In genomic region chr20:13904766-13905165, GRCh38 we compare ENCODE assay signal across 28 cellular contexts.
"Had no signal": no experiment of that assay in that cellular context is flagged by ENCODE, and none has a peak within 500 bp of the region (broad histone marks: within the 10 kb centered on the region; RNA-seq: fewer than 3 reads in every experiment).

No MANE protein-coding gene starts in this region.

- H3K4me3 ChIP-seq: neural progenitor cell, ovary, psoas muscle, right lobe of liver, sigmoid colon, suprapubic skin, testis, tibial artery, transverse colon, upper lobe of right lung, uterus had no signal

- H3K27ac Mint-ChIP-seq: natural killer cell; nephron; neural progenitor cell; progenitor cell of endocrine pancreas; stimulated activated effector memory CD8-positive, alpha-beta T cell treated with anti-CD3 and anti-CD28 coated beads, Interleukin-12 subunit alpha, Interleukin-12 subunit beta, amount 100 ng/mL, for 72 hours; stimulated activated naive B cell treated with anti-CD40 and anti-IgM and Interleukin-4, amounts not matched to agents 10 μg/mL and 1 μg/mL and 100 μg/mL, for 72 hours; stimulated activated naive CD8-positive, alpha-beta T cell treated with anti-CD3 and anti-CD28 coated beads, Interleukin-15, amount 100 ng/mL, for 72 hours; type B pancreatic cell had no signal

- H3K27ac ChIP-seq: neural progenitor cell, ovary, parathyroid adenoma, psoas muscle, right lobe of liver, sigmoid colon, suprapubic skin, testis, tibial artery, transverse colon, upper lobe of right lung, uterus had no signal

- H3K27me3 Mint-ChIP-seq: progenitor cell of endocrine pancreas; stimulated activated naive CD8-positive, alpha-beta T cell treated with anti-CD3 and anti-CD28 coated beads, Interleukin-15, amount 100 ng/mL, for 72 hours had no signal

- DNase-seq: natural killer cell; occipital lobe; ovary; psoas muscle; right cardiac atrium; right lobe of liver; sigmoid colon; small intestine; stimulated activated CD4-positive, alpha-beta T cell treated with anti-CD3 and anti-CD28 coated beads, Interleukin-15, amount 100 ng/mL, for 24 hours; stimulated activated CD4-positive, alpha-beta T cell treated with anti-CD3 and anti-CD28 coated beads, Interleukin-2, amount 100 ng/mL, for 24 hours; stimulated activated CD4-positive, alpha-beta T cell treated with anti-CD3 and anti-CD28 coated beads, Interleukin-2, amount 100 ng/mL, for 48 hours; stimulated activated CD4-positive, alpha-beta T cell treated with anti-CD3 and anti-CD28 coated beads, Interleukin-4, amount 100 ng/mL, for 24 hours; stimulated activated naive B cell treated with anti-CD40 and anti-IgM and Interleukin-4, amounts not matched to agents 10 μg/mL and 1 μg/mL and 100 μg/mL, for 72 hours; stimulated activated naive CD4-positive, alpha-beta T cell treated with Interleukin-2 at 50 U/mL for 16 hours; stimulated activated naive CD8-positive, alpha-beta T cell treated with anti-CD3 and anti-CD28 coated beads, Interleukin-15, amount 100 ng/mL, for 72 hours; substantia nigra; testis; tibial artery; transverse colon; upper lobe of right lung; uterus had no signal

- H2AFZ ChIP-seq: neural progenitor cell, parathyroid adenoma had no signal

- H3K36me3 Mint-ChIP-seq: natural killer cell; neural progenitor cell; stimulated activated effector memory CD8-positive, alpha-beta T cell treated with anti-CD3 and anti-CD28 coated beads, Interleukin-12 subunit alpha, Interleukin-12 subunit beta, amount 100 ng/mL, for 72 hours; stimulated activated naive B cell treated with anti-CD40 and anti-IgM and Interleukin-4, amounts not matched to agents 10 μg/mL and 1 μg/mL and 100 μg/mL, for 72 hours; type B pancreatic cell had no signal

- H3K9me3 Mint-ChIP-seq: nephron; neural progenitor cell; stimulated activated effector memory CD8-positive, alpha-beta T cell treated with anti-CD3 and anti-CD28 coated beads, Interleukin-12 subunit alpha, Interleukin-12 subunit beta, amount 100 ng/mL, for 72 hours; stimulated activated naive B cell treated with anti-CD40 and anti-IgM and Interleukin-4, amounts not matched to agents 10 μg/mL and 1 μg/mL and 100 μg/mL, for 72 hours; stimulated activated naive CD8-positive, alpha-beta T cell treated with anti-CD3 and anti-CD28 coated beads, Interleukin-15, amount 100 ng/mL, for 72 hours; type B pancreatic cell had no signal

- H3K4me1 ChIP-seq: neural progenitor cell, parathyroid adenoma, psoas muscle, right lobe of liver, sigmoid colon, suprapubic skin, testis, transverse colon, upper lobe of right lung, uterus had no signal

- H3K4me1 Mint-ChIP-seq: natural killer cell; nephron; neural progenitor cell; stimulated activated effector memory CD8-positive, alpha-beta T cell treated with anti-CD3 and anti-CD28 coated beads, Interleukin-12 subunit alpha, Interleukin-12 subunit beta, amount 100 ng/mL, for 72 hours; stimulated activated naive B cell treated with anti-CD40 and anti-IgM and Interleukin-4, amounts not matched to agents 10 μg/mL and 1 μg/mL and 100 μg/mL, for 72 hours; stimulated activated naive CD8-positive, alpha-beta T cell treated with anti-CD3 and anti-CD28 coated beads, Interleukin-15, amount 100 ng/mL, for 72 hours had no signal

- ATAC-seq: natural killer cell; psoas muscle; right cardiac atrium; right lobe of liver; stimulated activated effector memory CD8-positive, alpha-beta T cell treated with anti-CD3 and anti-CD28 coated beads, Interleukin-12 subunit alpha, Interleukin-12 subunit beta, amount 100 ng/mL, for 72 hours; stimulated activated naive B cell treated with anti-CD40 and anti-IgM and Interleukin-4, amounts not matched to agents 10 μg/mL and 1 μg/mL and 100 μg/mL, for 72 hours; stimulated activated naive CD8-positive, alpha-beta T cell treated with anti-CD3 and anti-CD28 coated beads, Interleukin-15, amount 100 ng/mL, for 72 hours; upper lobe of right lung had no signal

- H3K4me2 ChIP-seq: neural progenitor cell had no signal

- H3K27me3 ChIP-seq: neural progenitor cell, ovary, right lobe of liver, sigmoid colon, suprapubic skin, testis, tibial artery, transverse colon, upper lobe of right lung, uterus had no signal

- H3K4me3 Mint-ChIP-seq: natural killer cell; nephron; neural progenitor cell; stimulated activated effector memory CD8-positive, alpha-beta T cell treated with anti-CD3 and anti-CD28 coated beads, Interleukin-12 subunit alpha, Interleukin-12 subunit beta, amount 100 ng/mL, for 72 hours; stimulated activated naive B cell treated with anti-CD40 and anti-IgM and Interleukin-4, amounts not matched to agents 10 μg/mL and 1 μg/mL and 100 μg/mL, for 72 hours; stimulated activated naive CD8-positive, alpha-beta T cell treated with anti-CD3 and anti-CD28 coated beads, Interleukin-15, amount 100 ng/mL, for 72 hours; type B pancreatic cell had no signal

- H3K36me3 ChIP-seq: neural progenitor cell, ovary, right lobe of liver, sigmoid colon, suprapubic skin, tibial artery, transverse colon, upper lobe of right lung, uterus had no signal

- H3K79me2 ChIP-seq: parathyroid adenoma had no signal
